Comparison of ENCODE assay signal across 18 cellular contexts in genomic region chr14:102588821-102589220, GRCh38. TPM values are rescaled to one million over a fixed set of nuclear protein-coding genes. Genes with fewer than 3 reads are reported as not detected.
A peak's percentile ranks its signal among the peaks of the same experiment; 100 is the strongest.
DNase-seq lines count a peak whose midpoint lies in the region; ATAC-seq and TF ChIP-seq lines count a peak whose summit lies in the region.
"Had no signal": no experiment of that assay in that cellular context is flagged by ENCODE, and none has a peak within 500 bp of the region (broad histone marks: within the 10 kb centered on the region; RNA-seq: fewer than 3 reads in every experiment).

No MANE protein-coding gene starts in this region.

- H3K4me3 ChIP-seq in SK-N-SH (ENCODE audit: low read depth in 2 of 2, low read length in 1 of 2) (no peak overlapping the region), SK-N-MC (no peak overlapping the region), testis (no peak overlapping the region)
- H3K4me3 ChIP-seq: Peyer's patch had no signal

- no peak for TF ChIP-seq POLR2A in testis (IDR thresholded peaks at IDR 0.05)

- WGBS in SK-N-SH (ENCODE audit: low lambda C conversion rate), result 80% methylated on average over 3 of the region's 3 CpGs
- WGBS in testis, 2 donors, result 74 to 81% methylated on average over 3 of the region's 3 CpGs

- TF ChIP-seq CTCF in SK-N-SH (IDR thresholded peaks at IDR 0.05) (no peak), nephron (IDR thresholded peaks at IDR 0.05; ENCODE audit: unreplicated experiment in 3 of 3) (no peak), testis (IDR thresholded peaks at IDR 0.05) (no peak)

- peaks cover 50% of the 10 kb centered on the region for H3K4me1 Mint-ChIP-seq in nephron

- H3K9me2 ChIP-seq in SK-N-SH, result no peaks in the 10 kb centered on the region

- H3K27me3 Mint-ChIP-seq in nephron (ENCODE audit: low read depth), result no peaks in the 10 kb centered on the region
- H3K27me3 Mint-ChIP-seq: CD4-positive, alpha-beta memory T cell had no signal

- no peaks in the 10 kb centered on the region for H3F3A ChIP-seq in SK-N-SH (replicated peaks; ENCODE audit: insufficient read depth)

- TF ChIP-seq RAD21 in SK-N-SH (IDR thresholded peaks at IDR 0.05; ENCODE audit: low read length), result no peak

- CTCF ChIA-PET in SK-N-SH (lab: Yijun Ruan, JAX), result interaction anchor here (1.1 kb wide), 1 partner anchor 73 kb away, joined by 3 read pairs; no protein-coding TSS in a partner anchor

- TF ChIP-seq EP300 in SK-N-SH (IDR thresholded peaks at IDR 0.05; ENCODE audit: borderline replicate concordance in 1 of 2, low read depth in 1 of 2, low read length in 1 of 2), result no peak

- POLR2A ChIA-PET in SK-N-SH (lab: Yijun Ruan, JAX), result no interaction called here

- no peaks in the 10 kb centered on the region for H3K36me3 Mint-ChIP-seq in nephron (ENCODE audit: low read depth)

- no peak overlapping the region for H3K4me2 ChIP-seq in SK-N-SH

- H3K9ac ChIP-seq in SK-N-SH, result 0 out of 2 replicates have a peak overlapping the region, but pooled peaks have one; percentile 18
- H3K9ac ChIP-seq in SK-N-MC (ENCODE audit: insufficient read length), result no peak overlapping the region

- H3K4me1 ChIP-seq in SK-N-SH (ENCODE audit: control insufficient read depth in 1 of 2, insufficient read depth in 2 of 2, low read depth in 1 of 2, low read length in 1 of 2) (peaks cover 6 to 7% of the 10 kb centered on the region in 2 experiments), testis (peaks cover 14% of the 10 kb centered on the region)

- H3K9me3 ChIP-seq in SK-N-SH (no peaks in the 10 kb centered on the region), SK-N-MC (ENCODE audit: low read depth, low read length) (no peaks in the 10 kb centered on the region), testis (no peaks in the 10 kb centered on the region)
- H3K9me3 ChIP-seq: Peyer's patch had no signal

- H3K9me3 Mint-ChIP-seq in nephron, result no peaks in the 10 kb centered on the region
- H3K9me3 Mint-ChIP-seq: CD4-positive, alpha-beta memory T cell had no signal

- H4K20me1 ChIP-seq in SK-N-SH (ENCODE audit: insufficient read depth), result peaks cover 5% of the 10 kb centered on the region

- H3K27ac ChIP-seq in SK-N-SH (ENCODE audit: low read depth in 2 of 2, low read length in 1 of 2), result no peak overlapping the region
- peak overlapping the region; percentile 83 for H3K27ac ChIP-seq in SK-N-MC
- H3K27ac ChIP-seq in testis, result no peak overlapping the region
- H3K27ac ChIP-seq: 22Rv1, Peyer's patch had no signal

- H3K36me3 ChIP-seq in SK-N-SH (replicated peaks in 1 of 2; ENCODE audit: control insufficient read depth in 1 of 2, insufficient read depth in 2 of 2, low read length in 1 of 2) (no peaks in the 10 kb centered on the region), SK-N-MC (ENCODE audit: insufficient read depth, low read length) (peaks cover 6% of the 10 kb centered on the region), testis (ENCODE audit: low read depth, missing control alignments) (no peaks in the 10 kb centered on the region)
- H3K36me3 ChIP-seq: Peyer's patch had no signal

- peak overlapping the region; percentile 42 to 98 (median 82) for H3K27ac Mint-ChIP-seq in nephron

- intact Hi-C loops in testis (cut with DNase I; ENCODE audit: low total_unique reads), result no loop called here

- DNase-seq in SK-N-SH (no peak), SK-N-MC (ENCODE audit: low read depth, low spot score) (no peak), testis (no peak)
- DNase-seq: CD4-positive, alpha-beta memory T cell; DMS79 treated with DMSO at 0.1 percent for 48 hours; NCI-H1092; NCI-H146; NCI-H2081; NCI-H510A; NCI-H82; Peyer's patch; SHP77 had no signal

- no peak overlapping the region for H2AFZ ChIP-seq in SK-N-SH (ENCODE audit: low read depth)

- ATAC-seq in SK-N-SH treated with all-trans-retinoic acid at 6 μM for 48 hours (no peak), GM21447 (IDR thresholded peaks at IDR 0.05; ENCODE audit: unreplicated experiment) (no peak), GM18870 (IDR thresholded peaks at IDR 0.05; ENCODE audit: unreplicated experiment) (no peak), GM18873 (IDR thresholded peaks at IDR 0.05; ENCODE audit: low FRiP score, unreplicated experiment) (no peak)

- peaks cover 20% of the 10 kb centered on the region for H3K79me2 ChIP-seq in SK-N-SH (ENCODE audit: insufficient read depth)

- peak overlapping the region in 1 of 3 experiments; percentile 98 for H3K4me3 Mint-ChIP-seq in nephron

- H3K27me3 ChIP-seq in SK-N-SH (ENCODE audit: insufficient read depth) (no peaks in the 10 kb centered on the region), testis (no peaks in the 10 kb centered on the region)
- H3K27me3 ChIP-seq: Peyer's patch had no signal

TF ChIP-seq in SK-N-SH, 30 proteins besides CTCF, POLR2A, EP300 and RAD21:
- TF ChIP-seq EZH2phosphoT487 (IDR thresholded peaks at IDR 0.05; ENCODE audit: borderline replicate concordance, low read depth) (no peak), YY1 (IDR thresholded peaks at IDR 0.05; ENCODE audit: low read depth) (no peak), MEF2A (IDR thresholded peaks at IDR 0.05; ENCODE audit: borderline replicate concordance, low read depth) (no peak), RXRA (IDR thresholded peaks at IDR 0.05; ENCODE audit: borderline replicate concordance, low read depth) (no peak), POLR2AphosphoS5 (IDR thresholded peaks at IDR 0.05; ENCODE audit: low read depth, low read length) (no peak), NFIC (IDR thresholded peaks at IDR 0.05; ENCODE audit: borderline replicate concordance) (no peak), FOXJ3 (CRISPR knock-in tag; IDR thresholded peaks at IDR 0.05) (no peak), SMC3 (IDR thresholded peaks at IDR 0.05; ENCODE audit: low read depth, low read length) (no peak), GATA2 (CRISPR knock-in tag; IDR thresholded peaks at IDR 0.05) (no peak), ZBTB33 (IDR thresholded peaks at IDR 0.05; ENCODE audit: borderline replicate concordance, low read depth) (no peak)
- TF ChIP-seq, protein P1, sequence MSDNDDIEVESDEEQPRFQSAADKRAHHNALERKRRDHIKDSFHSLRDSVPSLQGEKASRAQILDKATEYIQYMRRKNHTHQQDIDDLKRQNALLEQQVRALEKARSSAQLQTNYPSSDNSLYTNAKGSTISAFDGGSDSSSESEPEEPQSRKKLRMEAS (IDR thresholded peaks at IDR 0.05; ENCODE audit: low read depth), result no peak

TF ChIP-seq in SK-N-SH treated with all-trans-retinoic acid at 6 μM for 48 hours, 23 proteins besides CTCF, POLR2A, EP300 and RAD21:
- no peak for TF ChIP-seq PATZ1 (CRISPR knock-in tag; IDR thresholded peaks at IDR 0.05; ENCODE audit: borderline replicate concordance)
- TF ChIP-seq ZNF565 (CRISPR knock-in tag; conservative IDR thresholded peaks at IDR 0.05; ENCODE audit: low read depth), result no peak
- no peak for TF ChIP-seq CSDC2 (CRISPR knock-in tag; IDR thresholded peaks at IDR 0.05)
- no peak for TF ChIP-seq ZFP3 (CRISPR knock-in tag; IDR thresholded peaks at IDR 0.05)
- TF ChIP-seq BACH2 (CRISPR knock-in tag; IDR thresholded peaks at IDR 0.05; ENCODE audit: borderline replicate concordance), result no peak
- TF ChIP-seq ZNF70 (CRISPR knock-in tag; IDR thresholded peaks at IDR 0.05), result no peak
- TF ChIP-seq SNAI2 (CRISPR knock-in tag; IDR thresholded peaks at IDR 0.05), result no peak
- no peak for TF ChIP-seq ARNTL (CRISPR knock-in tag; IDR thresholded peaks at IDR 0.05; ENCODE audit: borderline replicate concordance, low read depth)
- TF ChIP-seq PPARA (CRISPR knock-in tag; IDR thresholded peaks at IDR 0.05; ENCODE audit: borderline replicate concordance), result no peak
- no peak for TF ChIP-seq GLIS3 (CRISPR knock-in tag; IDR thresholded peaks at IDR 0.05)

RNA-seq across cellular contexts. Expression of gene RCOR1, which starts 3.6 kb away (rescaled TPM):
- polyA plus RNA-seq in SK-N-SH (2012; rRNA removed) (8.5 and 8.8 TPM in 2 replicates), testis (ENCODE audit: insufficient read depth, low read depth, low replicate concordance) (33.8 TPM)
- polyA plus RNA-seq in SK-N-SH (2012; cell fraction: cytosol; rRNA removed), result 10.9 and 11.4 TPM in 2 replicates
- polyA plus RNA-seq in SK-N-SH (2012; cell fraction: nucleus; rRNA removed), result 9.1 and 15.4 TPM in 2 replicates
- total RNA-seq in testis, result 10 to 100 TPM; 33.9 to 37.8 TPM
